Comparison of ENCODE assay signal across 1 cellular context in genomic region chr19:13505164-13505695, GRCh38.
TF ChIP-seq lines count a peak whose summit lies in the region.

No MANE protein-coding gene starts in this region.

TF ChIP-seq in IMR-90, 13 proteins besides CTCF, POLR2A, EP300 and RAD21 (continued from another document):
- no peak for TF ChIP-seq USF2 (IDR thresholded peaks at IDR 0.05; ENCODE audit: low read depth, low read length)
- no peak for TF ChIP-seq MAZ (IDR thresholded peaks at IDR 0.05; ENCODE audit: borderline replicate concordance, low read depth, low read length)
- no peak for TF ChIP-seq CHD1 (IDR thresholded peaks at IDR 0.05; ENCODE audit: low read depth, low read length)
- TF ChIP-seq CEBPB (IDR thresholded peaks at IDR 0.05; ENCODE audit: low read depth, low read length), result no peak
- no peak for TF ChIP-seq ELK1 (IDR thresholded peaks at IDR 0.05; ENCODE audit: borderline replicate concordance, low read depth, low read length)
- TF ChIP-seq RCOR1 (IDR thresholded peaks at IDR 0.05; ENCODE audit: insufficient replicate concordance, low read length), result no peak
